ENCODE assay signal across 8 cellular contexts in genomic region chr4:48653217-48654014, GRCh38.
DNase-seq lines count a peak whose midpoint lies in the region; TF ChIP-seq lines count a peak whose summit lies in the region.

No MANE protein-coding gene starts in this region.

- no peaks in the 10 kb centered on the region for H3K36me3 ChIP-seq in adipocyte (ENCODE audit: control insufficient read depth, insufficient read depth, low read length, severe bottlenecking)

- peaks cover 13% of the 10 kb centered on the region for H3K4me1 Mint-ChIP-seq in endothelial cell (ENCODE audit: unreplicated experiment)

- H3K9me3 Mint-ChIP-seq in endothelial cell (ENCODE audit: unreplicated experiment), result no peaks in the 10 kb centered on the region

- H3K4me1 ChIP-seq in adipocyte (ENCODE audit: control insufficient read depth, insufficient read depth, low read length), result peaks cover 18% of the 10 kb centered on the region

- H3K27ac Mint-ChIP-seq in endothelial cell (ENCODE audit: unreplicated experiment), result no peak overlapping the region

- peak overlapping the region; percentile 14 for H3K9ac ChIP-seq in adipocyte (ENCODE audit: low read length)

- peaks cover 14% of the 10 kb centered on the region for H3K36me3 Mint-ChIP-seq in endothelial cell (ENCODE audit: low read depth, unreplicated experiment)

- H3K27me3 Mint-ChIP-seq in endothelial cell (ENCODE audit: unreplicated experiment), result no peaks in the 10 kb centered on the region

- H3K9me3 ChIP-seq in adipocyte (ENCODE audit: control insufficient read depth, low read length), result no peaks in the 10 kb centered on the region

- no peak overlapping the region for H3K4me3 Mint-ChIP-seq in endothelial cell (ENCODE audit: unreplicated experiment)

- no peak for TF ChIP-seq CTCF in endothelial cell (IDR thresholded peaks at IDR 0.05; ENCODE audit: unreplicated experiment)

- H3K27me3 ChIP-seq in adipocyte (replicated peaks; ENCODE audit: control insufficient read depth, insufficient read depth, low read length), result no peaks in the 10 kb centered on the region

- DNase-seq in NCI-H2227 treated with DMSO at 0.1 percent for 48 hours (lab: John Stamatoyannopoulos, UW), result peak; percentile 4
- DNase-seq in adipocyte (ENCODE audit: low read depth), result peak; percentile 2
- DNase-seq in islet precursor cell, result peak; percentile 72
- DNase-seq in stimulated activated CD4-positive, alpha-beta T cell treated with anti-CD3 and anti-CD28 coated beads, TNF-alpha, amount 100 ng/mL, for 4 hours (ENCODE audit: low read depth in 3 of 3), result peak in 2 of 3 experiments; percentile 33 to 39
- no peak for DNase-seq in DMS153 (lab: John Stamatoyannopoulos, UW)
- DNase-seq in HK-2 (ENCODE audit: unreplicated experiment), result no peak
- DNase-seq in NCI-H128 (lab: John Stamatoyannopoulos, UW; ENCODE audit: unreplicated experiment), result no peak
- no peak for DNase-seq in endothelial cell (ENCODE audit: low spot score)

- H3K4me3 ChIP-seq in adipocyte (ENCODE audit: low read length), result peak overlapping the region; percentile 71

Comparison
In these comparisons a context has a peak if more than half of its experiments do, and no peak if none do; other contexts are left out.
1. DNase-seq: peak in NCI-H2227 treated with DMSO at 0.1 percent for 48 hours (single experiment), adipocyte (single experiment), islet precursor cell (single experiment) and stimulated activated CD4-positive, alpha-beta T cell treated with anti-CD3 and anti-CD28 coated beads, TNF-alpha, amount 100 ng/mL, for 4 hours (2 of 3); none in DMS153 (single experiment), HK-2 (single experiment), NCI-H128 (single experiment) and endothelial cell (single experiment).